10 cellular contexts compared by ENCODE assay signal in genomic region chr6:134289204-134289575, GRCh38. TPM values are rescaled to one million over a fixed set of nuclear protein-coding genes. Genes with fewer than 3 reads are reported as not detected.
A peak's percentile ranks its signal among the peaks of the same experiment; 100 is the strongest.
DNase-seq lines count a peak whose midpoint lies in the region; ATAC-seq and TF ChIP-seq lines count a peak whose summit lies in the region.
"Had no signal": no experiment of that assay in that cellular context is flagged by ENCODE, and none has a peak within 500 bp of the region (broad histone marks: within the 10 kb centered on the region; RNA-seq: fewer than 3 reads in every experiment).

No MANE protein-coding gene starts in this region.

- peaks cover 26% of the 10 kb centered on the region for H3K4me1 ChIP-seq in DOHH2 (ENCODE audit: control insufficient read depth, low read length)
- H3K4me1 ChIP-seq in RWPE2 (ENCODE audit: insufficient read depth, poor library complexity, severe bottlenecking), result peaks cover 24% of the 10 kb centered on the region
- peaks cover 0 to 20% (median 17%) of the 10 kb centered on the region in 6 donors for H3K4me1 ChIP-seq in spleen

- ATAC-seq in RWPE2 (ENCODE audit: low read depth), result peak; percentile 58; the same call in 2 of the 3 replicates

- no peaks in the 10 kb centered on the region for H3K27me3 Mint-ChIP-seq in chondrocyte (ENCODE audit: low read depth)
- H3K27me3 Mint-ChIP-seq in Calu3 (ENCODE audit: unreplicated experiment), result no peaks in the 10 kb centered on the region

- H4K20me1 ChIP-seq in DOHH2 (ENCODE audit: control insufficient read depth, insufficient read depth, low read depth, low read length), result no peaks in the 10 kb centered on the region

- 70 to 86% (median 77%) methylated on average over 1 of the region's 1 CpG for WGBS in spleen, 5 donors

- H3K9me2 ChIP-seq in DOHH2 (replicated peaks; ENCODE audit: control insufficient read depth, low read length), result no peaks in the 10 kb centered on the region

- peak overlapping the region; percentile 93 for H3K27ac Mint-ChIP-seq in chondrocyte (ENCODE audit: unreplicated experiment)
- no peak overlapping the region for H3K27ac Mint-ChIP-seq in Calu3 (ENCODE audit: unreplicated experiment)
- H3K27ac Mint-ChIP-seq: nephron progenitor cell had no signal

- CTCF ChIA-PET in Calu3 (lab: Charles Lee), result interaction anchor here (0.6 kb wide), 2 partner anchors 10 to 543 kb away, joined by 3 to 4 read pairs; no protein-coding TSS in a partner anchor

- H3K27me3 ChIP-seq in DOHH2 (ENCODE audit: control insufficient read depth, low read length) (no peaks in the 10 kb centered on the region), RWPE2 (ENCODE audit: insufficient read depth, poor library complexity, severe bottlenecking) (no peaks in the 10 kb centered on the region), spleen (replicated peaks in 1 of 7) (no peaks in the 10 kb centered on the region)

- H3K9me3 ChIP-seq in DOHH2 (ENCODE audit: control insufficient read depth, insufficient read depth, low read length), result no peaks in the 10 kb centered on the region
- no peaks in the 10 kb centered on the region for H3K9me3 ChIP-seq in RWPE2 (ENCODE audit: severe bottlenecking)
- no peaks in the 10 kb centered on the region for H3K9me3 ChIP-seq in spleen

- H3K4me2 ChIP-seq in DOHH2 (ENCODE audit: low read length), result peak overlapping the region; percentile 27

- H3K36me3 ChIP-seq in DOHH2 (ENCODE audit: control insufficient read depth, low read length) (no peaks in the 10 kb centered on the region), RWPE2 (ENCODE audit: low read depth) (no peaks in the 10 kb centered on the region), spleen (no peaks in the 10 kb centered on the region)

- no peak for TF ChIP-seq CTCF in DOHH2 (IDR thresholded peaks at IDR 0.05; ENCODE audit: low read depth, low read length, poor library complexity, severe bottlenecking)
- no peak for TF ChIP-seq CTCF in RWPE2 (IDR thresholded peaks at IDR 0.05; ENCODE audit: poor library complexity, severe bottlenecking)
- no peak for TF ChIP-seq CTCF in chondrocyte (IDR thresholded peaks at IDR 0.05)
- TF ChIP-seq CTCF in spleen (IDR thresholded peaks at IDR 0.05 in 8 of 11, conservative IDR thresholded peaks at IDR 0.05 in 3 of 11), result no peak
- no peak for TF ChIP-seq CTCF in Calu3 (IDR thresholded peaks at IDR 0.05; ENCODE audit: unreplicated experiment)

- H3K4me3 Mint-ChIP-seq in chondrocyte (ENCODE audit: unreplicated experiment), result no peak overlapping the region
- H3K4me3 Mint-ChIP-seq in Calu3 (ENCODE audit: low read depth, unreplicated experiment), result no peak overlapping the region
- H3K4me3 Mint-ChIP-seq: nephron progenitor cell had no signal

- H3K79me2 ChIP-seq in DOHH2 (ENCODE audit: control insufficient read depth, low read length), result no peaks in the 10 kb centered on the region

- TF ChIP-seq POLR2A in spleen (IDR thresholded peaks at IDR 0.05), result no peak

- H3K9me3 Mint-ChIP-seq in chondrocyte (ENCODE audit: low read depth), result peaks cover 2% of the 10 kb centered on the region
- H3K9me3 Mint-ChIP-seq in Calu3 (ENCODE audit: low read depth, unreplicated experiment), result no peaks in the 10 kb centered on the region

- H3K4me3 ChIP-seq in DOHH2 (ENCODE audit: low read length) (no peak overlapping the region), RWPE2 (ENCODE audit: severe bottlenecking) (no peak overlapping the region), spleen (peak overlapping the region in 1 of 8 donors; percentile 55)

- H3F3A ChIP-seq in DOHH2 (ENCODE audit: control insufficient read depth, insufficient read depth), result no peaks in the 10 kb centered on the region

- H3K27ac ChIP-seq in DOHH2 (ENCODE audit: low read depth, low read length) (no peak overlapping the region), RWPE2 (ENCODE audit: poor library complexity, severe bottlenecking) (peak overlapping the region; percentile 98), spleen (peak overlapping the region in 6 of 8 donors; percentile 41 to 83 (median 68))

- no TSS peak for BruUV-seq in Calu3 (replicated peaks; lab: Mats Ljungman, UMichigan)

- H3K36me3 Mint-ChIP-seq in chondrocyte (ENCODE audit: low read depth) (no peaks in the 10 kb centered on the region), Calu3 (ENCODE audit: insufficient read depth, unreplicated experiment) (no peaks in the 10 kb centered on the region)

- H3K4me1 Mint-ChIP-seq in chondrocyte (ENCODE audit: low read depth) (peaks cover 20% of the 10 kb centered on the region), Calu3 (ENCODE audit: low read depth, unreplicated experiment) (peaks cover 10% of the 10 kb centered on the region)

- no peak for DNase-seq in RWPE2 (ENCODE audit: low spot score)
- no peak for DNase-seq in chondrocyte (ENCODE audit: low spot score)
- no peak for DNase-seq in spleen
- no peak for DNase-seq in dedifferentiated amniotic fluid mesenchymal stem cell (ENCODE audit: extremely low spot score)
- no peak for DNase-seq in AML-193 (lab: John Stamatoyannopoulos, UW)
- DNase-seq in Calu3, result no peak
- DNase-seq: aorta, nephron progenitor cell, RPMI8226 had no signal

- intact Hi-C loops in spleen (cut with DNase I; ENCODE audit: low total_unique reads), result no loop called here
- intact Hi-C loops in Calu3 (cut with micrococcal nuclease; ENCODE audit: unreplicated experiment), result no loop called here

RNA-seq across cellular contexts. Expression of gene SGK1, which starts 28.7 kb away (rescaled TPM):
- total RNA-seq in chondrocyte (91.0 to 128 TPM (median 102 TPM) in 3 replicates), spleen (10 to 100 TPM; 41.1 to 80.1 (median 53.3) TPM), Calu3 (2022) (18.7 and 21.8 TPM in 2 replicates)
- polyA plus RNA-seq in spleen, result 10 to 100 TPM; 12.3 to 46.1 (median 26.5) TPM
